Comparison of ENCODE assay signal across 30 cellular contexts in genomic region chr2:43906448-43907122, GRCh38.
DNase-seq lines count a peak whose midpoint lies in the region; ATAC-seq and TF ChIP-seq lines count a peak whose summit lies in the region.
"Had no signal": no experiment of that assay in that cellular context is flagged by ENCODE, and none has a peak within 500 bp of the region (broad histone marks: within the 10 kb centered on the region; RNA-seq: fewer than 3 reads in every experiment).

No MANE protein-coding gene starts in this region.

- DNase-seq in CD4-positive, alpha-beta T cell: no peak
- DNase-seq in T-helper 17 cell: no peak
- DNase-seq in left lobe of liver (ENCODE audit: low spot score): no peak
- DNase-seq in osteocyte (ENCODE audit: extremely low spot score, unreplicated experiment): no peak
- DNase-seq in GM19238 (ENCODE audit: insufficient read length, low spot score): no peak
- no peak for DNase-seq in effector memory CD4-positive, alpha-beta T cell
- DNase-seq: activated CD4-positive, alpha-beta memory T cell treated with anti-CD3 and anti-CD28 coated beads for 36 hours; activated CD4-positive, CD25-positive, alpha-beta regulatory T cell; aorta; caudate nucleus; effector CD8-positive, alpha-beta T cell; NCI-H1092; NCI-H1694 treated with DMSO at 0.1 percent for 48 hours; retina; SJCRH30; stimulated activated naive CD4-positive, alpha-beta T cell treated with Interleukin-2 at 50 U/mL for 16 hours; T-helper 1 cell; testis; uterus had no signal

- H3K4me3 Mint-ChIP-seq in CD4-positive, alpha-beta T cell: no peak overlapping the region
- H3K4me3 Mint-ChIP-seq in T-helper 17 cell (peak overlapping the region; percentile 9), osteocyte (ENCODE audit: unreplicated experiment) (no peak overlapping the region)
- H3K4me3 Mint-ChIP-seq: activated CD4-positive, alpha-beta memory T cell treated with anti-CD3 and anti-CD28 coated beads for 36 hours; IgD-negative memory B cell; nephron had no signal

- H3K4me1 Mint-ChIP-seq in CD4-positive, alpha-beta T cell (ENCODE audit: low read depth): peaks cover 8% of the 10 kb centered on the region
- H3K4me1 Mint-ChIP-seq in T-helper 17 cell (peaks cover 8% of the 10 kb centered on the region), osteocyte (ENCODE audit: unreplicated experiment) (peaks cover 25% of the 10 kb centered on the region)
- H3K4me1 Mint-ChIP-seq: nephron had no signal

- TF ChIP-seq CTCF in CD4-positive, alpha-beta T cell (IDR thresholded peaks at IDR 0.05): no peak
- TF ChIP-seq CTCF in osteocyte (IDR thresholded peaks at IDR 0.05): no peak

- no peaks in the 10 kb centered on the region for H3K9me3 ChIP-seq in CD4-positive, alpha-beta T cell (ENCODE audit: control insufficient read depth, low read length)
- H3K9me3 ChIP-seq in T-helper 17 cell (ENCODE audit: control insufficient read depth, low read length, poor library complexity, severe bottlenecking): no peaks in the 10 kb centered on the region
- no peaks in the 10 kb centered on the region for H3K9me3 ChIP-seq in effector memory CD4-positive, alpha-beta T cell (ENCODE audit: control insufficient read depth, low read length)
- H3K9me3 ChIP-seq: BLaER1 treated with 17β-estradiol and CSF1 and Interleukin-3, amounts not matched to agents 10 nM and 100 nM; HAP-1; SJCRH30; testis; uterus had no signal

- H3K4me1 ChIP-seq in effector memory CD4-positive, alpha-beta T cell (ENCODE audit: control insufficient read depth, insufficient read depth, low read length, poor library complexity, severe bottlenecking): no peaks in the 10 kb centered on the region
- H3K4me1 ChIP-seq: BLaER1 treated with 17β-estradiol and CSF1 and Interleukin-3, amounts not matched to agents 10 nM and 100 nM; parathyroid adenoma; SJCRH30; testis; uterus had no signal

- no peak overlapping the region for H3K4me3 ChIP-seq in effector memory CD4-positive, alpha-beta T cell (ENCODE audit: insufficient read depth, low read depth, low read length, poor library complexity, severe bottlenecking)
- H3K4me3 ChIP-seq: BLaER1 treated with 17β-estradiol and CSF1 and Interleukin-3, amounts not matched to agents 10 nM and 100 nM; coronary artery; HAP-1; hepatocyte; SJCRH30; skin epidermis; testis; uterus had no signal

- no peak overlapping the region for H3K27ac ChIP-seq in CD4-positive, alpha-beta T cell (ENCODE audit: low read depth, low read length)
- H3K27ac ChIP-seq in effector memory CD4-positive, alpha-beta T cell (ENCODE audit: insufficient read depth, low read length, poor library complexity, severe bottlenecking): no peak overlapping the region
- H3K27ac ChIP-seq: BLaER1 treated with 17β-estradiol and CSF1 and Interleukin-3, amounts not matched to agents 10 nM and 100 nM; coronary artery; epithelial cell of prostate; hepatocyte; parathyroid adenoma; SJCRH30; skin epidermis; testis; uterus had no signal

- no peaks in the 10 kb centered on the region for H3K27me3 Mint-ChIP-seq in CD4-positive, alpha-beta T cell
- H3K27me3 Mint-ChIP-seq in T-helper 17 cell (no peaks in the 10 kb centered on the region), osteocyte (ENCODE audit: unreplicated experiment) (no peaks in the 10 kb centered on the region)
- H3K27me3 Mint-ChIP-seq: activated CD4-positive, alpha-beta memory T cell treated with anti-CD3 and anti-CD28 coated beads for 36 hours; IgD-negative memory B cell had no signal

- peak overlapping the region; percentile 6 for H3K27ac Mint-ChIP-seq in CD4-positive, alpha-beta T cell
- peak overlapping the region; percentile 32 for H3K27ac Mint-ChIP-seq in T-helper 17 cell
- H3K27ac Mint-ChIP-seq in osteocyte (ENCODE audit: unreplicated experiment): peak overlapping the region; percentile 36
- H3K27ac Mint-ChIP-seq: activated CD4-positive, alpha-beta memory T cell treated with anti-CD3 and anti-CD28 coated beads for 36 hours; IgD-negative memory B cell; nephron had no signal

- CTCF ChIA-PET in CD4-positive, alpha-beta T cell (lab: Charles Lee): interaction anchor here (0.7 kb wide), 1 partner anchor 9 kb away, joined by 4 read pairs; no protein-coding TSS in a partner anchor

- intact Hi-C loops in CD4-positive, alpha-beta T cell (cut with DNase I, micrococcal nuclease): no loop called here

- ATAC-seq in CD4-positive, alpha-beta T cell (ENCODE audit: poor library complexity): no peak
- ATAC-seq in T-helper 17 cell (no peak), left lobe of liver (peak; percentile 81)
- ATAC-seq in activated CD4-positive, CD25-positive, alpha-beta regulatory T cell treated with anti-CD3 and anti-CD28 coated beads, Interleukin-2, amount 50 U/mL, for 24 hours: no peak

- no peaks in the 10 kb centered on the region for H3K27me3 ChIP-seq in CD4-positive, alpha-beta T cell (ENCODE audit: control insufficient read depth, insufficient read depth, low read length)
- no peaks in the 10 kb centered on the region for H3K27me3 ChIP-seq in effector memory CD4-positive, alpha-beta T cell (replicated peaks; ENCODE audit: control insufficient read depth, insufficient read depth, low read length, poor library complexity, severe bottlenecking)
- H3K27me3 ChIP-seq: BLaER1 treated with 17β-estradiol and CSF1 and Interleukin-3, amounts not matched to agents 10 nM and 100 nM; hepatocyte; SJCRH30; testis; uterus had no signal

- peaks cover 16% of the 10 kb centered on the region for H3K36me3 ChIP-seq in effector memory CD4-positive, alpha-beta T cell (ENCODE audit: control insufficient read depth, insufficient read depth, low read length)
- H3K36me3 ChIP-seq: uterus had no signal

- POLR2A ChIA-PET in CD4-positive, alpha-beta T cell (lab: Charles Lee): no interaction called here

- H3K9me3 Mint-ChIP-seq in CD4-positive, alpha-beta T cell: no peaks in the 10 kb centered on the region
- H3K9me3 Mint-ChIP-seq in osteocyte (ENCODE audit: unreplicated experiment): no peaks in the 10 kb centered on the region
- H3K9me3 Mint-ChIP-seq: activated CD4-positive, alpha-beta memory T cell treated with anti-CD3 and anti-CD28 coated beads for 36 hours; activated naive CD4-positive, alpha-beta T cell treated with anti-CD3 and anti-CD28 coated beads, Interleukin-2, amount 50 U/mL, for 72 hours; IgD-negative memory B cell; nephron had no signal

- H3K36me3 Mint-ChIP-seq in CD4-positive, alpha-beta T cell (ENCODE audit: low read depth): peaks cover 90% of the 10 kb centered on the region
- H3K36me3 Mint-ChIP-seq in T-helper 17 cell (ENCODE audit: low read depth): peaks cover 6% of the 10 kb centered on the region
- H3K36me3 Mint-ChIP-seq in osteocyte (ENCODE audit: unreplicated experiment): peaks cover 45% of the 10 kb centered on the region
